In genomic region chr11:18634140-18635032, GRCh38 we compare ENCODE assay signal across 8 cellular contexts. TPM values are rescaled to one million over a fixed set of nuclear protein-coding genes. Genes with fewer than 3 reads are reported as not detected.
A peak's percentile ranks its signal among the peaks of the same experiment; 100 is the strongest.
DNase-seq lines count a peak whose midpoint lies in the region; ATAC-seq and TF ChIP-seq lines count a peak whose summit lies in the region.

TSS of gene SPTY2D1 (minus strand) at chr11:18634342. CDS start at chr11:18634257, 85 bp downstream.

- H3K79me2 ChIP-seq in SK-N-SH (ENCODE audit: insufficient read depth) = peaks cover 48% of the 10 kb centered on the region

- H3K9ac ChIP-seq in SK-N-SH = peak within 1 kb of the TSS; percentile 91

- H3K4me3 ChIP-seq in SK-N-SH (ENCODE audit: low read depth in 2 of 2, low read length in 1 of 2) (peak within 1 kb of the TSS; percentile 85 to 98), suprapubic skin (peak within 1 kb of the TSS; percentile 81)

- POLR2A ChIA-PET in SK-N-SH (lab: Yijun Ruan, JAX) = interaction anchor here (1.0 to 1.7 kb wide), 6 partner anchors 32 to 108 kb away, joined by 3 to 8 read pairs (median 4); partner anchors contain the start of genes TSG101 and UEVLD

- H3K36me3 ChIP-seq in SK-N-SH (replicated peaks in 1 of 2; ENCODE audit: control insufficient read depth in 1 of 2, insufficient read depth in 2 of 2, low read length in 1 of 2) (no peaks in the 10 kb centered on the region), suprapubic skin (no peaks in the 10 kb centered on the region)

- H3K4me1 ChIP-seq in SK-N-SH (ENCODE audit: control insufficient read depth in 1 of 2, insufficient read depth in 2 of 2, low read depth in 1 of 2, low read length in 1 of 2) = peaks cover 8 to 9% of the 10 kb centered on the region in 2 experiments; a peak in 3 of 4 replicates
- peaks cover 21% of the 10 kb centered on the region for H3K4me1 ChIP-seq in suprapubic skin

- H3K4me2 ChIP-seq in SK-N-SH = peak within 1 kb of the TSS; percentile 84

- H3K9me3 ChIP-seq in SK-N-SH = no peaks in the 10 kb centered on the region
- H3K9me3 ChIP-seq in suprapubic skin = no peaks in the 10 kb centered on the region

- H2AFZ ChIP-seq in SK-N-SH (ENCODE audit: low read depth) = peak within 1 kb of the TSS; percentile 82

- H3K27ac ChIP-seq in SK-N-SH (ENCODE audit: low read depth in 2 of 2, low read length in 1 of 2) (peak within 1 kb of the TSS; percentile 91 to 93), suprapubic skin (peak within 1 kb of the TSS; percentile 93)

- H4K20me1 ChIP-seq in SK-N-SH (ENCODE audit: insufficient read depth) = peaks cover 28% of the 10 kb centered on the region

- CTCF ChIA-PET in SK-N-SH (lab: Yijun Ruan, JAX) = interaction anchor here (1.0 to 3.8 kb wide), 2 partner anchors 44 to 88 kb away, joined by 3 to 14 read pairs; no protein-coding TSS in a partner anchor

- ATAC-seq in HG02571 (IDR thresholded peaks at IDR 0.05; ENCODE audit: unreplicated experiment) = peak; percentile 94

- TF ChIP-seq CTCF in SK-N-SH (IDR thresholded peaks at IDR 0.05) (no peak), suprapubic skin (IDR thresholded peaks at IDR 0.05) (peak in 1 of 2 donors; percentile 13)

- WGBS in SK-N-SH (ENCODE audit: low lambda C conversion rate) = under 1% methylated on average over 24 of the region's 60 CpGs
- WGBS in suprapubic skin = 0% methylated on average over 27 of the region's 60 CpGs

- peak; percentile 46 to 80 for TF ChIP-seq POLR2A in suprapubic skin (IDR thresholded peaks at IDR 0.05)

- peak; percentile 99 for DNase-seq in GM04504 (ENCODE audit: low read depth)
- peak; percentile 95 for DNase-seq in NCI-H1048 (lab: John Stamatoyannopoulos, UW)
- DNase-seq in SK-N-SH = peak; percentile 91
- peak; percentile 97 for DNase-seq in activated naive CD4-positive, alpha-beta T cell treated with anti-CD3 and anti-CD28 coated beads, Interleukin-2, amount 50 U/mL, for 16 hours
- DNase-seq in globus pallidus (ENCODE audit: low spot score) = peak; percentile 99
- DNase-seq in nucleus accumbens (lab: John Stamatoyannopoulos, UW) = peak; percentile 81 to 100 (median 98)
- DNase-seq in suprapubic skin (ENCODE audit: low spot score in 2 of 2) = peak; percentile 100

- TF ChIP-seq EP300 in SK-N-SH (IDR thresholded peaks at IDR 0.05; ENCODE audit: borderline replicate concordance in 1 of 2, low read depth in 1 of 2, low read length in 1 of 2) (no peak; a peak in 1 of 4 replicates), suprapubic skin (IDR thresholded peaks at IDR 0.05) (no peak)

- no peaks in the 10 kb centered on the region for H3K9me2 ChIP-seq in SK-N-SH

- TF ChIP-seq RAD21 in SK-N-SH (IDR thresholded peaks at IDR 0.05; ENCODE audit: low read length) = no peak

- no peaks in the 10 kb centered on the region for H3F3A ChIP-seq in SK-N-SH (replicated peaks; ENCODE audit: insufficient read depth)

- H3K27me3 ChIP-seq in SK-N-SH (ENCODE audit: insufficient read depth) = no peaks in the 10 kb centered on the region
- no peaks in the 10 kb centered on the region for H3K27me3 ChIP-seq in suprapubic skin

TF ChIP-seq in SK-N-SH, 30 proteins besides CTCF, POLR2A, EP300 and RAD21:
- TF ChIP-seq USF1 (IDR thresholded peaks at IDR 0.05; ENCODE audit: borderline replicate concordance, low read depth) = no peak
- no peak for TF ChIP-seq TCF12 (IDR thresholded peaks at IDR 0.05)
- no peak for TF ChIP-seq FOXM1 (IDR thresholded peaks at IDR 0.05; ENCODE audit: low read depth)
- 0 out of 2 replicates have a peak, but pooled peaks have one; percentile 26 for TF ChIP-seq YY1 (IDR thresholded peaks at IDR 0.05; ENCODE audit: low read depth)
- peak; percentile 76 for TF ChIP-seq MXI1 (IDR thresholded peaks at IDR 0.05; ENCODE audit: low read depth, low read length)
- TF ChIP-seq GABPA (IDR thresholded peaks at IDR 0.05; ENCODE audit: low read depth) = peak; percentile 93
- peak; percentile 98 for TF ChIP-seq CHD2 (IDR thresholded peaks at IDR 0.05; ENCODE audit: low read length, partially characterized antibody)
- peak; percentile 51; the same call in 1 of the 2 replicates for TF ChIP-seq SIN3A (IDR thresholded peaks at IDR 0.05; ENCODE audit: borderline replicate concordance, low read depth, low read length)
- TF ChIP-seq ZBTB33 (IDR thresholded peaks at IDR 0.05; ENCODE audit: borderline replicate concordance, low read depth) = peak; percentile 95
- no peak for TF ChIP-seq EZH2phosphoT487 (IDR thresholded peaks at IDR 0.05; ENCODE audit: borderline replicate concordance, low read depth)
- 0 out of 2 replicates have a peak, but pooled peaks have one; percentile 16 for TF ChIP-seq PBX3 (IDR thresholded peaks at IDR 0.05)
- 0 out of 2 replicates have a peak, but pooled peaks have one; percentile 45 for TF ChIP-seq RCOR1 (IDR thresholded peaks at IDR 0.05; ENCODE audit: low read length)
- TF ChIP-seq NRF1 (IDR thresholded peaks at IDR 0.05; ENCODE audit: low read depth, low read length) = peak; percentile 79
- 0 out of 2 replicates have a peak, but pooled peaks have one; percentile 25 for TF ChIP-seq REST (IDR thresholded peaks at IDR 0.05; ENCODE audit: low read depth, low read length)
- peak; percentile 90 for TF ChIP-seq ELF1 (IDR thresholded peaks at IDR 0.05)
- TF ChIP-seq MAX (IDR thresholded peaks at IDR 0.05; ENCODE audit: low read depth) = peak; percentile 98
- peak; percentile 97 for TF ChIP-seq POLR2AphosphoS5 (IDR thresholded peaks at IDR 0.05; ENCODE audit: low read depth, low read length)
- TF ChIP-seq NFIC (IDR thresholded peaks at IDR 0.05; ENCODE audit: borderline replicate concordance) = no peak
- peak; percentile 77; the same call in 1 of the 2 replicates for TF ChIP-seq TAF1 (IDR thresholded peaks at IDR 0.05; ENCODE audit: borderline replicate concordance, low read depth, low read length)
TF ChIP-seq in SK-N-SH: peak in this region for 14.

RNA-seq across cellular contexts. Expression of gene SPTY2D1, which starts in this region (rescaled TPM):
- polyA plus RNA-seq in SK-N-SH (2012; rRNA removed) = 5.3 and 8.6 TPM in 2 replicates
- polyA plus RNA-seq in SK-N-SH (2012; cell fraction: cytosol; rRNA removed) = 7.3 and 7.4 TPM in 2 replicates
- polyA plus RNA-seq in SK-N-SH (2012; cell fraction: nucleus; rRNA removed) = 2.6 and 5.3 TPM in 2 replicates
- 10 to 100 TPM; 17.6 to 31.4 (median 27.3) TPM for total RNA-seq in suprapubic skin

Comparison
In these comparisons a context has a peak if more than half of its experiments do, and no peak if none do; other contexts are left out.
1. Peak in every context shown above with its lines: DNase-seq, ATAC-seq, H3K4me3 ChIP-seq and H3K27ac ChIP-seq.